In genomic region chr3:142028174-142028833, GRCh38 we compare ENCODE assay signal across 1 cellular context.
TF ChIP-seq lines count a peak whose summit lies in the region.

No MANE protein-coding gene starts in this region.

TF ChIP-seq in K562, 482 proteins besides CTCF, POLR2A, EP300 and RAD21 (continued from another document and continues in another):
- TF ChIP-seq CUX1 (CRISPR knock-in tag; IDR thresholded peaks at IDR 0.05) (peak; percentile 49; the same call in 1 of the 2 replicates), SOX6 (IDR thresholded peaks at IDR 0.05) (peak; percentile 73), CHCHD3 (CRISPR knock-in tag; IDR thresholded peaks at IDR 0.05) (no peak), ILF3 (IDR thresholded peaks at IDR 0.05; ENCODE audit: borderline replicate concordance) (no peak), TBP (optimal IDR thresholded peaks at IDR 0.05; ENCODE audit: low read depth, low read length) (peak; percentile 83), FOXO4 (CRISPR knock-in tag; IDR thresholded peaks at IDR 0.05) (no peak), CHAMP1 (IDR thresholded peaks at IDR 0.05) (peak; percentile 66; the same call in 1 of the 2 replicates), NFE2 (IDR thresholded peaks at IDR 0.05; ENCODE audit: low read depth) (no peak), TOE1 (IDR thresholded peaks at IDR 0.05; ENCODE audit: borderline replicate concordance) (peak; percentile 40; the same call in 1 of the 2 replicates), TOE1 (CRISPR knock-in tag; IDR thresholded peaks at IDR 0.05; ENCODE audit: borderline replicate concordance, low read depth) (no peak), NKRF (IDR thresholded peaks at IDR 0.05; ENCODE audit: borderline replicate concordance) (peak; percentile 20; the same call in 1 of the 2 replicates), PHB2 (IDR thresholded peaks at IDR 0.05; ENCODE audit: low read depth) (no peak), MBD2 (IDR thresholded peaks at IDR 0.05; ENCODE audit: borderline replicate concordance, low read depth) (peak; percentile 22; the same call in 1 of the 2 replicates), SIRT6 (IDR thresholded peaks at IDR 0.05; ENCODE audit: low read depth, low read length) (no peak), ZKSCAN3 (CRISPR knock-in tag; IDR thresholded peaks at IDR 0.05) (no peak), MTF1 (CRISPR knock-in tag; IDR thresholded peaks at IDR 0.05; ENCODE audit: borderline replicate concordance) (no peak), ZBTB40 (IDR thresholded peaks at IDR 0.05) (no peak), ZBTB40 (CRISPR knock-in tag; IDR thresholded peaks at IDR 0.05) (no peak), RBFOX2 (IDR thresholded peaks at IDR 0.05; ENCODE audit: low read depth, low read length) (peak; percentile 41; the same call in 1 of the 2 replicates), THRAP3 (IDR thresholded peaks at IDR 0.05; ENCODE audit: borderline replicate concordance) (0 out of 2 replicates have a peak, but pooled peaks have one; percentile 47), CSDE1 (IDR thresholded peaks at IDR 0.05) (peak in 1 of 2 experiments; percentile 37; a peak in 1 of 4 replicates), SAP30 (IDR thresholded peaks at IDR 0.05; ENCODE audit: borderline replicate concordance, insufficient read depth, low read depth, low read length, poor library complexity, severe bottlenecking) (peak; percentile 47), ARHGAP35 (IDR thresholded peaks at IDR 0.05; ENCODE audit: partially characterized antibody) (no peak), PML (IDR thresholded peaks at IDR 0.05; ENCODE audit: low read length) (peak; percentile 56; the same call in 1 of the 2 replicates), MXI1 (IDR thresholded peaks at IDR 0.05; ENCODE audit: low read depth, low read length) (0 out of 2 replicates have a peak, but pooled peaks have one; percentile 36)
- TF ChIP-seq, protein P1, sequence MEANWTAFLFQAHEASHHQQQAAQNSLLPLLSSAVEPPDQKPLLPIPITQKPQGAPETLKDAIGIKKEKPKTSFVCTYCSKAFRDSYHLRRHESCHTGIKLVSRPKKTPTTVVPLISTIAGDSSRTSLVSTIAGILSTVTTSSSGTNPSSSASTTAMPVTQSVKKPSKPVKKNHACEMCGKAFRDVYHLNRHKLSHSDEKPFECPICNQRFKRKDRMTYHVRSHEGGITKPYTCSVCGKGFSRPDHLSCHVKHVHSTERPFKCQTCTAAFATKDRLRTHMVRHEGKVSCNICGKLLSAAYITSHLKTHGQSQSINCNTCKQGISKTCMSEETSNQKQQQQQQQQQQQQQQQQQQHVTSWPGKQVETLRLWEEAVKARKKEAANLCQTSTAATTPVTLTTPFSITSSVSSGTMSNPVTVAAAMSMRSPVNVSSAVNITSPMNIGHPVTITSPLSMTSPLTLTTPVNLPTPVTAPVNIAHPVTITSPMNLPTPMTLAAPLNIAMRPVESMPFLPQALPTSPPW (CRISPR knock-in tag; IDR thresholded peaks at IDR 0.05) = peak; percentile 18; the same call in 1 of the 2 replicates
- TF ChIP-seq, protein P2, sequence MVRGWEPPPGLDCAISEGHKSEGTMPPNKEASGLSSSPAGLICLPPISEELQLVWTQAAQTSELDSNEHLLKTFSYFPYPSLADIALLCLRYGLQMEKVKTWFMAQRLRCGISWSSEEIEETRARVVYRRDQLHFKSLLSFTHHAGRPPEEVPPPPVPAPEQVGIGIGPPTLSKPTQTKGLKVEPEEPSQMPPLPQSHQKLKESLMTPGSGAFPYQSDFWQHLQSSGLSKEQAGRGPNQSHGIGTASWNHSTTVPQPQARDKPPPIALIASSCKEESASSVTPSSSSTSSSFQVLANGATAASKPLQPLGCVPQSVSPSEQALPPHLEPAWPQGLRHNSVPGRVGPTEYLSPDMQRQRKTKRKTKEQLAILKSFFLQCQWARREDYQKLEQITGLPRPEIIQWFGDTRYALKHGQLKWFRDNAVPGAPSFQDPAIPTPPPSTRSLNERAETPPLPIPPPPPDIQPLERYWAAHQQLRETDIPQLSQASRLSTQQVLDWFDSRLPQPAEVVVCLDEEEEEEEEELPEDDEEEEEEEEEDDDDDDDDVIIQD (CRISPR knock-in tag; IDR thresholded peaks at IDR 0.05) = no peak
